15 cellular contexts compared by ENCODE assay signal in the genomic region with DNA sequence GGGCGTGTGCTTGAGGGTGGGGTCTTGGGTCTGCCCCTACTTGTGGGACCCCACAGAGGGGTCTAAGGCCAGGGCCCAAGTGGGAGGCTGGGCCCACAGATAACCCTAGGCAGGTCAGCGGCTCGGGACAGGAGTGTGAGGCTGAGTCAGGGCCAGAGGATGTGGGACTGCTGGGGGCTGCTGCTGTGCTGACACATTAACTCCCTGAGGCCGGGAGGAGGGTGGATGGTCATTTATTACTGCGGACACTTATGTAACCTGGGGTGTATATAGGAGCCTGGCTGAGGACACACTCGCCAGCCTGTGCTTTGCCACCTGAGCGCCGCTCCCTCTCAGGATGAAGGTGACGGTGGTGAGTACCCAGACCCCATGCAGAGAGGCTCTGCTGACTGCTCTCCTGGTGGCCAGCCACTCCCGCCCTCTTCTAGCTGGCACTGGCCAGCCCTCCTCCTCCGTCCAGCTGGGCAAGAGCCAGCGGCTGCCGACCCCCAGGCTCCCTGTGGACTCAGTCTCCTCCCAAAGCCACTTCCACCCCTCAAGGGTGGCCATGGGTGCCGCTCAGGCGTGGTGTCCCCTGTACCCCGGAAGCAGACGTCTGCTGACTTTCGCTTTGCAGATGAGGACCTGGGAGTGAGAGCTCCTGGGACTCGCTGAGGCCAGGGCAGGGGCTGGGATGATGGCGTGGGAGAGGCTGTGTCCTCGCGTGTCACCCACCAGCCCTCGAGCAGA. TPM values are rescaled to one million over a fixed set of nuclear protein-coding genes. Genes with fewer than 3 reads are reported as not detected.
DNase-seq lines count a peak whose midpoint lies in the region; ATAC-seq, FAIRE-seq and TF ChIP-seq lines count a peak whose summit lies in the region.
"Had no signal": no experiment of that assay in that cellular context is flagged by ENCODE, and none has a peak within 500 bp of the region (broad histone marks: within the 10 kb centered on the region; RNA-seq: fewer than 3 reads in every experiment).

A gene (plus strand): TSS at position 299 of the 729 bp plus-strand sequence. CDS start 39 bp downstream, at position 338.

- H3K9me2 ChIP-seq in GM23338 (ENCODE audit: insufficient read depth): no peaks in the 10 kb centered on the region

- H3K27ac ChIP-seq in kidney (ENCODE audit: low read depth in 2 of 2, low read length in 2 of 2) (peak within 1 kb of the TSS; percentile 37 to 51), GM23338 (ENCODE audit: low read depth) (no peak within 1 kb of the TSS)

- H3K27ac Mint-ChIP-seq in activated naive CD4-positive, alpha-beta T cell treated with anti-CD3 and anti-CD28 coated beads, Interleukin-2, amount 10 ng/mL, durations not matched to agents 7 days and 5 days: peak within 1 kb of the TSS; percentile 58
- no peak within 1 kb of the TSS for H3K27ac Mint-ChIP-seq in GM23338
- no peak within 1 kb of the TSS for H3K27ac Mint-ChIP-seq in activated T-helper 2 cell treated with anti-CD3 and anti-CD28 coated beads, Interferon-gamma antibody, Interleukin-2, Interleukin-4, amounts not matched to agents 10 μg/mL and 5 μg/mL and 100 μg/mL, durations not matched to agents 14 hours and 24 hours and 36 hours

- no peaks in the 10 kb centered on the region for H3K27me3 ChIP-seq in GM23338 (ENCODE audit: insufficient read depth)

- no peak within 1 kb of the TSS for H2AFZ ChIP-seq in GM23338

- ATAC-seq in GM23338 (no peak), HG02571 (IDR thresholded peaks at IDR 0.05; ENCODE audit: unreplicated experiment) (no peak)

- no peaks in the 10 kb centered on the region for H3F3A ChIP-seq in GM23338 (replicated peaks; ENCODE audit: low read depth)

- H3K4me1 ChIP-seq in kidney (ENCODE audit: control insufficient read depth in 1 of 2, insufficient read depth in 1 of 2, low read depth in 1 of 2, low read length in 2 of 2) (peaks cover 0 to 13% of the 10 kb centered on the region in 2 donors), GM23338 (ENCODE audit: insufficient read depth) (no peaks in the 10 kb centered on the region)

- no peaks in the 10 kb centered on the region for H3K36me3 Mint-ChIP-seq in activated naive CD4-positive, alpha-beta T cell treated with anti-CD3 and anti-CD28 coated beads, Interleukin-2, amount 10 ng/mL, durations not matched to agents 7 days and 5 days
- 0 out of 3 replicates have a peak, but pooled peaks cover 3% of the 10 kb centered on the region for H3K36me3 Mint-ChIP-seq in GM23338 (ENCODE audit: low read depth)
- H3K36me3 Mint-ChIP-seq in activated T-helper 2 cell treated with anti-CD3 and anti-CD28 coated beads, Interferon-gamma antibody, Interleukin-2, Interleukin-4, amounts not matched to agents 10 μg/mL and 5 μg/mL and 100 μg/mL, durations not matched to agents 14 hours and 24 hours and 36 hours (ENCODE audit: low read depth): no peaks in the 10 kb centered on the region
- H3K36me3 Mint-ChIP-seq: brain had no signal

- FAIRE-seq in kidney (lab: Jason Lieb, UNC): no peak

- no peak for DNase-seq in activated naive CD4-positive, alpha-beta T cell treated with anti-CD3 and anti-CD28 coated beads, Interleukin-2, amount 10 ng/mL, durations not matched to agents 7 days and 5 days
- no peak for DNase-seq in activated naive CD4-positive, alpha-beta T cell (lab: John Stamatoyannopoulos, UW)
- DNase-seq in NCI-H69 (lab: John Stamatoyannopoulos, UW) (peak; percentile 20), kidney (peak; percentile 73), GM23338 (ENCODE audit: low spot score) (no peak)
- no peak for DNase-seq in stimulated activated CD8-positive, alpha-beta memory T cell treated with anti-CD3 and anti-CD28 coated beads, Interleukin-4, amount 100 ng/mL, for 48 hours
- DNase-seq in activated T-helper 2 cell treated with anti-CD3 and anti-CD28 coated beads, Interferon-gamma antibody, Interleukin-2, Interleukin-4, amounts not matched to agents 10 μg/mL and 5 μg/mL and 100 μg/mL, durations not matched to agents 14 hours and 24 hours and 36 hours (ENCODE audit: low spot score): no peak
- DNase-seq: activated naive CD4-positive, alpha-beta T cell treated with Interleukin-2 at 50 U/mL for 16 hours; mammary epithelial cell; NCI-H187; NCI-H748 treated with DMSO at 0.1 percent for 48 hours; occipital lobe had no signal

- H3K36me3 ChIP-seq in kidney (ENCODE audit: control insufficient read depth in 1 of 2, insufficient read depth in 2 of 2, low read length in 2 of 2): peaks cover 0 to 4% of the 10 kb centered on the region in 2 donors
- no peaks in the 10 kb centered on the region for H3K36me3 ChIP-seq in GM23338 (ENCODE audit: insufficient read depth)

- H3K79me2 ChIP-seq in GM23338 (replicated peaks; ENCODE audit: insufficient read depth): no peaks in the 10 kb centered on the region

- peak within 1 kb of the TSS; percentile 16 to 51 for H3K9ac ChIP-seq in kidney (ENCODE audit: low read length in 2 of 2)

- no peaks in the 10 kb centered on the region for H3K9me3 Mint-ChIP-seq in activated naive CD4-positive, alpha-beta T cell treated with anti-CD3 and anti-CD28 coated beads, Interleukin-2, amount 10 ng/mL, durations not matched to agents 7 days and 5 days
- no peaks in the 10 kb centered on the region for H3K9me3 Mint-ChIP-seq in GM23338
- no peaks in the 10 kb centered on the region for H3K9me3 Mint-ChIP-seq in activated T-helper 2 cell treated with anti-CD3 and anti-CD28 coated beads, Interferon-gamma antibody, Interleukin-2, Interleukin-4, amounts not matched to agents 10 μg/mL and 5 μg/mL and 100 μg/mL, durations not matched to agents 14 hours and 24 hours and 36 hours
- H3K9me3 Mint-ChIP-seq: brain had no signal

- no peak within 1 kb of the TSS for H3K4me2 ChIP-seq in GM23338
- H3K4me2 ChIP-seq: smooth muscle cell had no signal

- peaks cover 50% of the 10 kb centered on the region for H3K27me3 Mint-ChIP-seq in activated naive CD4-positive, alpha-beta T cell treated with anti-CD3 and anti-CD28 coated beads, Interleukin-2, amount 10 ng/mL, durations not matched to agents 7 days and 5 days
- H3K27me3 Mint-ChIP-seq in GM23338 (ENCODE audit: insufficient read depth, low read depth, poor library complexity): peaks cover 9% of the 10 kb centered on the region
- peaks cover 1% of the 10 kb centered on the region for H3K27me3 Mint-ChIP-seq in activated T-helper 2 cell treated with anti-CD3 and anti-CD28 coated beads, Interferon-gamma antibody, Interleukin-2, Interleukin-4, amounts not matched to agents 10 μg/mL and 5 μg/mL and 100 μg/mL, durations not matched to agents 14 hours and 24 hours and 36 hours (ENCODE audit: low read depth)

- no peaks in the 10 kb centered on the region for H4K20me1 ChIP-seq in GM23338 (replicated peaks; ENCODE audit: insufficient read depth)

- no peak within 1 kb of the TSS for H3K4me3 Mint-ChIP-seq in activated naive CD4-positive, alpha-beta T cell treated with anti-CD3 and anti-CD28 coated beads, Interleukin-2, amount 10 ng/mL, durations not matched to agents 7 days and 5 days
- H3K4me3 Mint-ChIP-seq in GM23338: no peak within 1 kb of the TSS; the same call in 2 of the 3 replicates
- no peak within 1 kb of the TSS for H3K4me3 Mint-ChIP-seq in activated T-helper 2 cell treated with anti-CD3 and anti-CD28 coated beads, Interferon-gamma antibody, Interleukin-2, Interleukin-4, amounts not matched to agents 10 μg/mL and 5 μg/mL and 100 μg/mL, durations not matched to agents 14 hours and 24 hours and 36 hours (ENCODE audit: low read depth)

- H3K9me3 ChIP-seq in kidney (ENCODE audit: control insufficient read depth in 1 of 2, low read length in 2 of 2): no peaks in the 10 kb centered on the region

- intact Hi-C loops in kidney (cut with DNase I): no loop called here
- intact Hi-C loops in activated T-helper 2 cell treated with anti-CD3 and anti-CD28 coated beads, Interferon-gamma antibody, Interleukin-2, Interleukin-4, amounts not matched to agents 10 μg/mL and 5 μg/mL and 100 μg/mL, durations not matched to agents 14 hours and 24 hours and 36 hours (cut with micrococcal nuclease): no loop called here

- peak within 1 kb of the TSS; percentile 69 to 75 for H3K4me3 ChIP-seq in kidney (ENCODE audit: low read length in 2 of 2)
- H3K4me3 ChIP-seq in GM23338: no peak within 1 kb of the TSS
- H3K4me3 ChIP-seq: smooth muscle cell had no signal

- H3K4me1 Mint-ChIP-seq in activated naive CD4-positive, alpha-beta T cell treated with anti-CD3 and anti-CD28 coated beads, Interleukin-2, amount 10 ng/mL, durations not matched to agents 7 days and 5 days: peaks cover 16% of the 10 kb centered on the region
- H3K4me1 Mint-ChIP-seq in GM23338: peaks cover 3% of the 10 kb centered on the region; the same call in 1 of the 3 replicates
- H3K4me1 Mint-ChIP-seq in activated T-helper 2 cell treated with anti-CD3 and anti-CD28 coated beads, Interferon-gamma antibody, Interleukin-2, Interleukin-4, amounts not matched to agents 10 μg/mL and 5 μg/mL and 100 μg/mL, durations not matched to agents 14 hours and 24 hours and 36 hours (ENCODE audit: low read depth): peaks cover 8% of the 10 kb centered on the region
- H3K4me1 Mint-ChIP-seq: brain had no signal

- CTCF ChIA-PET in activated naive CD4-positive, alpha-beta T cell treated with anti-CD3 and anti-CD28 coated beads, Interleukin-2, amount 10 ng/mL, durations not matched to agents 7 days and 5 days (lab: Charles Lee): interaction anchor here (0.7 to 2.0 kb wide), 2 partner anchors 11 to 12 kb away, joined by 4 to 10 read pairs; no protein-coding TSS in a partner anchor

- no peak for TF ChIP-seq CTCF in kidney (IDR thresholded peaks at IDR 0.05; ENCODE audit: borderline replicate concordance, extremely low read depth, insufficient read depth)
- TF ChIP-seq CTCF in GM23338 (conservative IDR thresholded peaks at IDR 0.05; ENCODE audit: low read depth in 2 of 2): no peak

RNA-seq across cellular contexts. Expression of the gene that starts here (rescaled TPM):
- total RNA-seq in kidney: 3.5 TPM
- polyA plus RNA-seq in kidney (ENCODE audit: insufficient read depth, low read depth, low replicate concordance) (455 TPM), GM23338 (2016; fragmentation: Nextera tagmentation; extraction: Ambion mirVana) (not detected in 2 replicates)
- total RNA-seq in GM23338 (2014; rRNA removed; shearing (Covaris generic)): 0.16 TPM in 1 of 2 replicates, not detected in the other
- total RNA-seq in activated T-helper 2 cell treated with anti-CD3 and anti-CD28 coated beads, Interferon-gamma antibody, Interleukin-2, Interleukin-4, amounts not matched to agents 10 μg/mL and 5 μg/mL and 100 μg/mL, durations not matched to agents 14 hours and 24 hours and 36 hours: 0.25 TPM in 1 of 2 replicates, not detected in the other
- total RNA-seq: mammary epithelial cell, occipital lobe, smooth muscle cell had no signal
- polyA plus RNA-seq: mammary epithelial cell had no signal

Comparison
In these comparisons a context has a peak if more than half of its experiments do, and no peak if none do; other contexts are left out.
1. RNA of the gene that starts here (polyA plus RNA-seq): 455 TPM in kidney (single experiment); not detected in GM23338; every median in the first group is over 100 times any median in the second.
2. DNase-seq: peak in NCI-H69 (single experiment) and kidney (single experiment); none in activated naive CD4-positive, alpha-beta T cell treated with anti-CD3 and anti-CD28 coated beads, Interleukin-2, amount 10 ng/mL, durations not matched to agents 7 days and 5 days (single experiment), activated naive CD4-positive, alpha-beta T cell (0 of 4), GM23338 (single experiment), stimulated activated CD8-positive, alpha-beta memory T cell treated with anti-CD3 and anti-CD28 coated beads, Interleukin-4, amount 100 ng/mL, for 48 hours (single experiment) and activated T-helper 2 cell treated with anti-CD3 and anti-CD28 coated beads, Interferon-gamma antibody, Interleukin-2, Interleukin-4, amounts not matched to agents 10 μg/mL and 5 μg/mL and 100 μg/mL, durations not matched to agents 14 hours and 24 hours and 36 hours (single experiment).